Comparison of ENCODE assay signal across 8 cellular contexts in genomic region chr10:97534746-97535367, GRCh38.
A peak's percentile ranks its signal among the peaks of the same experiment; 100 is the strongest.
DNase-seq lines count a peak whose midpoint lies in the region; ATAC-seq and TF ChIP-seq lines count a peak whose summit lies in the region.

No MANE protein-coding gene starts in this region.

- peak; percentile 79 for ATAC-seq in stimulated activated naive CD8-positive, alpha-beta T cell treated with anti-CD3 and anti-CD28 coated beads, Interleukin-15, amount 100 ng/mL, for 72 hours
- ATAC-seq in HG03432 (IDR thresholded peaks at IDR 0.05; ENCODE audit: unreplicated experiment), result no peak

- TF ChIP-seq CTCF in LNCAP (IDR thresholded peaks at IDR 0.05), result peak; percentile 37; the same call in 1 of the 2 replicates

- H3K4me1 Mint-ChIP-seq in stimulated activated naive CD8-positive, alpha-beta T cell treated with anti-CD3 and anti-CD28 coated beads, Interleukin-15, amount 100 ng/mL, for 72 hours, result peaks cover 5% of the 10 kb centered on the region

- no peak overlapping the region for H3K27ac Mint-ChIP-seq in stimulated activated naive CD8-positive, alpha-beta T cell treated with anti-CD3 and anti-CD28 coated beads, Interleukin-15, amount 100 ng/mL, for 72 hours

- no peaks in the 10 kb centered on the region for H3K27me3 Mint-ChIP-seq in stimulated activated naive CD8-positive, alpha-beta T cell treated with anti-CD3 and anti-CD28 coated beads, Interleukin-15, amount 100 ng/mL, for 72 hours

- no peaks in the 10 kb centered on the region for H3K9me3 Mint-ChIP-seq in stimulated activated naive CD8-positive, alpha-beta T cell treated with anti-CD3 and anti-CD28 coated beads, Interleukin-15, amount 100 ng/mL, for 72 hours

- H3K4me3 Mint-ChIP-seq in stimulated activated naive CD8-positive, alpha-beta T cell treated with anti-CD3 and anti-CD28 coated beads, Interleukin-15, amount 100 ng/mL, for 72 hours, result no peak overlapping the region

- DNase-seq in GDM1 (lab: John Stamatoyannopoulos, UW) (peak; percentile 24), islet precursor cell (peak; percentile 84), NCI-H345 (lab: John Stamatoyannopoulos, UW) (no peak), cerebellar nuclear complex (lab: John Stamatoyannopoulos, UW) (no peak)
- peak; percentile 36 for DNase-seq in activated naive CD4-positive, alpha-beta T cell treated with anti-CD3 and anti-CD28 coated beads, Interleukin-2, amount 50 U/mL, for 16 hours
- peak; percentile 15 to 25 for DNase-seq in stimulated activated naive CD8-positive, alpha-beta T cell treated with anti-CD3 and anti-CD28 coated beads, Interleukin-15, amount 100 ng/mL, for 72 hours

Comparison
In these comparisons a context has a peak if more than half of its experiments do, and no peak if none do; other contexts are left out.
1. DNase-seq: peak in GDM1 (single experiment), activated naive CD4-positive, alpha-beta T cell treated with anti-CD3 and anti-CD28 coated beads, Interleukin-2, amount 50 U/mL, for 16 hours (single experiment), islet precursor cell (single experiment) and stimulated activated naive CD8-positive, alpha-beta T cell treated with anti-CD3 and anti-CD28 coated beads, Interleukin-15, amount 100 ng/mL, for 72 hours (2 of 2); none in NCI-H345 (single experiment) and cerebellar nuclear complex (0 of 2).